ENCODE assay signal across 8 cellular contexts in the genomic region with DNA sequence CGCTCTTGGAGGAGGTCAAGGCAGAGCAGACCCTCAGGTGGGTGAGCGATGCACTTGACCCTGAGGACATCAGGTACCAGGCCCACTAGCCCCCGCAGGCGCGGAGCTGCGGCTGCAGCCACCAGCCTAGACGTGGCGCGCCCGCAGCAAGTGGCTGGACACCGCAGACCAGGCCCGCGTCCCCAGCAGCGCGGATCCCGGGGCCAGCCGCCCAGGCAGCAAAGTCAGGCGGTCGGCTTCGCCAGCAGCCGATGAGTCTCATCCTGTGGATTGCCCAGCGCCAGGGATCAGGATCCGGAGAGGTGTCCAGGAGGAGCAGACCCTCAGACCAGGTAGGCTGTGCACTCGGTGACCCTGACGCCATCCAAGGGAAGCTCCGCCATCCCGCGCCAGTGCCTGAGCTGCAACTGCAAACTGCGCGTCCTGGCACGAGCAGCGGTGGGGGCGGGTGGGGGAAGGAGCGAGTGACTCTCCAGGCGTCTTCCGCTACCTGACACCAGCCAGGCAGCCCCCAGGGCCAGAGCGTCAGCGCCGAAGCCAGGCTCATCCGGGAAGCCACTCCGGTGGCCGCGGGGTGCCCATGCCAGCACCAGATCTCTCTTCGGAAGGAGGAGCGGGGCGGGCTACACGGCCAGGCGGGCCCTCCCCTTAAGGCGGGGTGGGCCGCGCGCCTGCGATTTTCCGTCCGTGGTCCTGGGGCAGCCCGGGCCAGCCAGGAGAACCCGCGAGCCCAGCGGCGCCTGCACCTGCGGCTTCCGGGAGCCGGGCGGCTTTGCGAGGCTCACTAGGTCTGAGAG.
DNase-seq lines count a peak whose midpoint lies in the region; ATAC-seq and TF ChIP-seq lines count a peak whose summit lies in the region.
"Not testable (repeated sequence)": the region's sequence is repeated elsewhere in the genome, so short reads cannot be mapped to it uniquely, and the experiment has no call there.

No MANE protein-coding gene starts in this region.

- not testable (repeated sequence) for H3K36me3 ChIP-seq in DND-41 (ENCODE audit: insufficient read depth, low read length); effector memory CD4-positive, alpha-beta T cell (ENCODE audit: control insufficient read depth, insufficient read depth, low read length); ovary; suprapubic skin

- not testable (repeated sequence) for H3K27me3 Mint-ChIP-seq in activated B cell treated with CpG ODN at 0.5 μM for 24 hours; activated T-cell treated with anti-CD3 and anti-CD28 coated beads, Interleukin-2, amount 50 U/mL, for 4 hours (ENCODE audit: low read depth)

- H3K4me1 Mint-ChIP-seq in activated B cell treated with CpG ODN at 0.5 μM for 24 hours; activated T-cell treated with anti-CD3 and anti-CD28 coated beads, Interleukin-2, amount 50 U/mL, for 4 hours (ENCODE audit: low read depth): not testable (repeated sequence)

- TF ChIP-seq POLR2A in ovary (IDR thresholded peaks at IDR 0.05); suprapubic skin (IDR thresholded peaks at IDR 0.05): not testable (repeated sequence)

- CTCF ChIA-PET in activated B cell treated with CpG ODN at 0.5 μM for 24 hours (lab: Charles Lee), result not testable (repeated sequence)

- H3K4me1 ChIP-seq in DND-41 (ENCODE audit: insufficient read depth, low read length); effector memory CD4-positive, alpha-beta T cell (ENCODE audit: control insufficient read depth, insufficient read depth, low read length, poor library complexity, severe bottlenecking); ovary (ENCODE audit: insufficient read depth); suprapubic skin: not testable (repeated sequence)

- not testable (repeated sequence) for H3K4me2 ChIP-seq in DND-41 (ENCODE audit: insufficient read depth, low read length)

- TF ChIP-seq CTCF in DND-41 (IDR thresholded peaks at IDR 0.05; ENCODE audit: borderline replicate concordance, extremely low read depth, low read length, poor library complexity, severe bottlenecking); activated B cell treated with CpG ODN at 0.5 μM for 24 hours (IDR thresholded peaks at IDR 0.05); ovary (IDR thresholded peaks at IDR 0.05); suprapubic skin (IDR thresholded peaks at IDR 0.05): not testable (repeated sequence)

- TF ChIP-seq EP300 in ovary (IDR thresholded peaks at IDR 0.05); suprapubic skin (IDR thresholded peaks at IDR 0.05): not testable (repeated sequence)

- H2AFZ ChIP-seq in DND-41 (ENCODE audit: low read depth, low read length), result not testable (repeated sequence)

- DNase-seq in DND-41; activated B cell treated with CpG ODN at 0.5 μM for 24 hours; activated T-cell treated with anti-CD3 and anti-CD28 coated beads, Interleukin-2, amount 50 U/mL, for 4 hours; left colon; suprapubic skin (ENCODE audit: low spot score in 2 of 2): not testable (repeated sequence)
- peak in 1 of 3 donors; percentile 12 for DNase-seq in effector memory CD4-positive, alpha-beta T cell
- DNase-seq in ovary, result peak in 2 of 5 donors; percentile 22 to 51

- H3K79me2 ChIP-seq in DND-41 (ENCODE audit: insufficient read depth, low read length), result not testable (repeated sequence)

- not testable (repeated sequence) for H3K9ac ChIP-seq in DND-41 (ENCODE audit: low read depth, low read length)

- H3K4me3 ChIP-seq in DND-41 (ENCODE audit: low read depth in 1 of 2, low read length in 2 of 2), result not testable (repeated sequence)
- peak overlapping the region; percentile 8 for H3K4me3 ChIP-seq in effector memory CD4-positive, alpha-beta T cell (ENCODE audit: insufficient read depth, low read depth, low read length, poor library complexity, severe bottlenecking)
- H3K4me3 ChIP-seq in ovary (peak overlapping the region; percentile 26), suprapubic skin (peak overlapping the region; percentile 23)

- not testable (repeated sequence) for H3K9me3 ChIP-seq in DND-41 (ENCODE audit: insufficient read depth, low read length, severe bottlenecking); effector memory CD4-positive, alpha-beta T cell (ENCODE audit: control insufficient read depth, low read length); ovary; suprapubic skin

- 2% methylated on average over 15 to 18 of the region's 65 CpGs; no CpG with 5 or more reads in 1 of the 3 donors for WGBS in ovary, 3 donors
- no CpG with 5 or more reads among the region's 65 CpGs for WGBS in suprapubic skin

- H3K27ac Mint-ChIP-seq in activated B cell treated with CpG ODN at 0.5 μM for 24 hours, result not testable (repeated sequence)

- intact Hi-C loops in activated B cell treated with CpG ODN at 0.5 μM for 24 hours (cut with micrococcal nuclease); left colon (cut with DNase I, micrococcal nuclease); ovary (cut with DNase I): not testable (repeated sequence)

- ATAC-seq in DND-41 (ENCODE audit: insufficient read depth, low read depth), result peak; percentile 31; the same call in 1 of the 3 replicates
- peak; percentile 85 for ATAC-seq in GM21723 (IDR thresholded peaks at IDR 0.05; ENCODE audit: unreplicated experiment)
- peak; percentile 34 for ATAC-seq in activated B cell treated with CpG ODN at 0.5 μM for 24 hours (ENCODE audit: low read depth)
- ATAC-seq in activated T-cell treated with anti-CD3 and anti-CD28 coated beads, Interleukin-2, amount 50 U/mL, for 4 hours, result peak; percentile 94 to 98
- peak; percentile 54 for ATAC-seq in left colon

- POLR2A ChIA-PET in activated B cell treated with CpG ODN at 0.5 μM for 24 hours (lab: Charles Lee), result not testable (repeated sequence)

- H3K36me3 Mint-ChIP-seq in activated B cell treated with CpG ODN at 0.5 μM for 24 hours (ENCODE audit: low read depth); activated T-cell treated with anti-CD3 and anti-CD28 coated beads, Interleukin-2, amount 50 U/mL, for 4 hours (ENCODE audit: insufficient read depth): not testable (repeated sequence)

- H3K27ac ChIP-seq in DND-41 (ENCODE audit: low read length); effector memory CD4-positive, alpha-beta T cell (ENCODE audit: insufficient read depth, low read length, poor library complexity, severe bottlenecking); ovary; suprapubic skin: not testable (repeated sequence)

- not testable (repeated sequence) for H3K9me3 Mint-ChIP-seq in activated B cell treated with CpG ODN at 0.5 μM for 24 hours; activated T-cell treated with anti-CD3 and anti-CD28 coated beads, Interleukin-2, amount 50 U/mL, for 4 hours

- H3K27me3 ChIP-seq in DND-41 (ENCODE audit: insufficient read depth, low read length, poor library complexity); effector memory CD4-positive, alpha-beta T cell (replicated peaks; ENCODE audit: control insufficient read depth, insufficient read depth, low read length, poor library complexity, severe bottlenecking); ovary; suprapubic skin: not testable (repeated sequence)

- not testable (repeated sequence) for H4K20me1 ChIP-seq in DND-41 (ENCODE audit: insufficient read depth, low read length)

- not testable (repeated sequence) for H3K4me3 Mint-ChIP-seq in activated B cell treated with CpG ODN at 0.5 μM for 24 hours
- peak overlapping the region; percentile 29 for H3K4me3 Mint-ChIP-seq in activated T-cell treated with anti-CD3 and anti-CD28 coated beads, Interleukin-2, amount 50 U/mL, for 4 hours

Comparison
In these comparisons a context has a peak if more than half of its experiments do, and no peak if none do; other contexts are left out.
1. ATAC-seq: peak in every context shown above with its lines; median percentile 96 in activated T-cell treated with anti-CD3 and anti-CD28 coated beads, Interleukin-2, amount 50 U/mL, for 4 hours; 85 in GM21723; 54 in left colon; 34 in activated B cell treated with CpG ODN at 0.5 μM for 24 hours; 31 in DND-41.